20 cellular contexts compared by ENCODE assay signal in the genomic region with DNA sequence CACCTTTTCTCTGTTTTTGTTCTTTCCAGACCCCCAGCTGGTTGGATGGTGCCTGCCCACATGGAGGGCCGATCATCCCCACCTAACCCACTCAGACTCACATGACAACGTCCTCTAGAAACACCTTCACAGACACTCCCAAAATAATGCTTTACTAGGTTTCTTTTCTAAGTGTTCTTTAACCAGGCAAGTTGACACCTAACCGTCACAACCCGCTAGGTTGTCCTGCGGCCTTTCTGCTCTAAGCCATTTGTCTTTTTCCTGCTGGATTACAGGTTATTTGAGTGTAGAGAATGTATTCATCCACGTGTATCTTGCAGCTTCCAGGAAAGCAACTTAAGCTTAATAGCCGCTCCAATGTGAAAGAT. TPM values are rescaled to one million over a fixed set of nuclear protein-coding genes. Genes with fewer than 3 reads are reported as not detected.
DNase-seq lines count a peak whose midpoint lies in the region; ATAC-seq and TF ChIP-seq lines count a peak whose summit lies in the region.
"Had no signal": no experiment of that assay in that cellular context is flagged by ENCODE, and none has a peak within 500 bp of the region (broad histone marks: within the 10 kb centered on the region; RNA-seq: fewer than 3 reads in every experiment).

No MANE protein-coding gene starts in this region.

- H4K20me1 ChIP-seq in osteoblast (ENCODE audit: insufficient read depth, low read length) (no peaks in the 10 kb centered on the region), H9 (ENCODE audit: control insufficient read depth, insufficient read depth, insufficient read length) (no peaks in the 10 kb centered on the region)

- DNase-seq in Caco-2 (no peak), nephron progenitor cell (no peak), spleen (no peak), osteoblast (ENCODE audit: insufficient read length, low spot score, missing footprints) (no peak), H9 (no peak)
- DNase-seq: ACHN; DMS79; HFFc6; KG1; NCI-H1417 treated with DMSO at 0.1 percent for 48 hours; NCI-H187 treated with DMSO at 0.1 percent for 48 hours; NCI-H345; NCI-H524 treated with DMSO at 0.1 percent for 48 hours; NK-92 treated with Interleukin-12 subunit alpha and Interleukin-12 subunit beta, amount 100 ng/mL, for 24 hours; Right ventricle myocardium superior had no signal

- 90 to 97% (median 94%) methylated on average over 7 of the region's 7 CpGs for WGBS in spleen, 5 donors
- WGBS in H9 (ENCODE audit: extremely low coverage, insufficient read length, low lambda C conversion rate), result no CpG with 5 or more reads among the region's 7 CpGs

- no peak overlapping the region for H2BK120ac ChIP-seq in H9 (ENCODE audit: low read depth, low read length, poor library complexity, severe bottlenecking)

- H2AFZ ChIP-seq in osteoblast (ENCODE audit: low read length), result no peak overlapping the region
- H2AFZ ChIP-seq in H9 (ENCODE audit: low read length), result no peak overlapping the region

- no peak overlapping the region for H2BK5ac ChIP-seq in H9 (ENCODE audit: insufficient read length, low read length)

- H3K27ac ChIP-seq in spleen, result peak overlapping the region in 5 of 8 donors; percentile 63 to 79 (median 75)
- no peak overlapping the region for H3K27ac ChIP-seq in osteoblast (ENCODE audit: low read depth, low read length)
- H3K27ac ChIP-seq in H9 (ENCODE audit: insufficient read length, low read depth, low read length), result no peak overlapping the region
- H3K27ac ChIP-seq: C4-2B, SK-N-MC had no signal

- H3K27ac Mint-ChIP-seq in Caco-2 (ENCODE audit: unreplicated experiment) (peak overlapping the region; percentile 36), nephron progenitor cell (no peak overlapping the region), H9 (no peak overlapping the region)
- peak overlapping the region; percentile 38 for H3K27ac Mint-ChIP-seq in dendritic cell treated with granulocyte-macrophage colony-stimulating factor and Interleukin-4, amounts not matched to agents 40 ng/mL and 50 ng/mL, for 4 days
- H3K27ac Mint-ChIP-seq: HFFc6 had no signal

- no peak overlapping the region for H4K91ac ChIP-seq in H9 (ENCODE audit: insufficient read length, low read depth, low read length)

- H3K4me2 ChIP-seq in osteoblast (ENCODE audit: insufficient read depth, low read length) (no peak overlapping the region), H9 (ENCODE audit: insufficient read depth, insufficient read length, low read length) (no peak overlapping the region)

- no peak overlapping the region for H3K9ac ChIP-seq in H9 (ENCODE audit: extremely low read depth, insufficient read length, low read length)

- TF ChIP-seq CTCF in Caco-2 (IDR thresholded peaks at IDR 0.05; ENCODE audit: insufficient read depth in 1 of 2, low read depth in 1 of 2, low read length in 1 of 2, severe bottlenecking in 1 of 2, unreplicated experiment in 1 of 2), result no peak
- TF ChIP-seq CTCF in nephron progenitor cell (IDR thresholded peaks at IDR 0.05), result no peak
- TF ChIP-seq CTCF in spleen (IDR thresholded peaks at IDR 0.05 in 8 of 11, conservative IDR thresholded peaks at IDR 0.05 in 3 of 11), result no peak
- no peak for TF ChIP-seq CTCF in osteoblast (IDR thresholded peaks at IDR 0.05; ENCODE audit: extremely low read depth, low read depth, low read length)
- TF ChIP-seq CTCF in H9 (conservative IDR thresholded peaks at IDR 0.05), result no peak

- no peak overlapping the region for H2AK5ac ChIP-seq in H9 (ENCODE audit: insufficient read length, low read length)

- H3K9me3 ChIP-seq in Caco-2, result no peaks in the 10 kb centered on the region
- no peaks in the 10 kb centered on the region for H3K9me3 ChIP-seq in spleen
- H3K9me3 ChIP-seq in osteoblast (ENCODE audit: low read depth, low read length), result no peaks in the 10 kb centered on the region
- no peaks in the 10 kb centered on the region for H3K9me3 ChIP-seq in H9 (ENCODE audit: control insufficient read depth, low read depth, low read length)

- no TSS peak for BruUV-seq in Caco-2 (replicated peaks; lab: Mats Ljungman, UMichigan)

- H3K9me3 Mint-ChIP-seq in Caco-2 (ENCODE audit: unreplicated experiment) (no peaks in the 10 kb centered on the region), nephron progenitor cell (no peaks in the 10 kb centered on the region), H9 (no peaks in the 10 kb centered on the region; a peak in 1 of 5 replicates)
- H3K9me3 Mint-ChIP-seq in dendritic cell treated with granulocyte-macrophage colony-stimulating factor and Interleukin-4, amounts not matched to agents 40 ng/mL and 50 ng/mL, for 4 days, result no peaks in the 10 kb centered on the region
- H3K9me3 Mint-ChIP-seq: HFFc6 had no signal

- no peak overlapping the region for H3K4ac ChIP-seq in H9 (ENCODE audit: low read depth, low read length)

- peaks cover 8% of the 10 kb centered on the region for H3K36me3 Mint-ChIP-seq in Caco-2 (ENCODE audit: insufficient read depth, unreplicated experiment)
- peaks cover 74% of the 10 kb centered on the region for H3K36me3 Mint-ChIP-seq in dendritic cell treated with granulocyte-macrophage colony-stimulating factor and Interleukin-4, amounts not matched to agents 40 ng/mL and 50 ng/mL, for 4 days (ENCODE audit: low read depth)
- H3K36me3 Mint-ChIP-seq in nephron progenitor cell (ENCODE audit: low read depth), result peaks cover 11% of the 10 kb centered on the region
- no peaks in the 10 kb centered on the region; a peak in 1 of 7 replicates for H3K36me3 Mint-ChIP-seq in H9 (ENCODE audit: insufficient read depth in 1 of 3, low read depth in 3 of 3)

- no peak overlapping the region for H3T11ph ChIP-seq in H9 (ENCODE audit: low read length)

- intact Hi-C loops in Caco-2 (cut with micrococcal nuclease; ENCODE audit: unreplicated experiment), result no loop called here
- intact Hi-C loops in dendritic cell treated with granulocyte-macrophage colony-stimulating factor and Interleukin-4, amounts not matched to agents 40 ng/mL and 50 ng/mL, for 4 days (cut with micrococcal nuclease), result no loop called here
- intact Hi-C loops in spleen (cut with DNase I; ENCODE audit: low total_unique reads), result no loop called here

- H4K5ac ChIP-seq in H9 (ENCODE audit: insufficient read length, low read depth, low read length), result no peak overlapping the region

- no peak for TF ChIP-seq POLR2A in spleen (IDR thresholded peaks at IDR 0.05)

- H3K14ac ChIP-seq in H9 (ENCODE audit: insufficient read depth, low read length), result no peak overlapping the region

- H3K23ac ChIP-seq in H9 (ENCODE audit: insufficient read length, low read depth, low read length), result no peak overlapping the region

- no peak overlapping the region for H3K18ac ChIP-seq in H9 (ENCODE audit: insufficient read length, low read depth, low read length)

- no peak overlapping the region for H3K4me3 Mint-ChIP-seq in Caco-2 (ENCODE audit: unreplicated experiment)
- H3K4me3 Mint-ChIP-seq in dendritic cell treated with granulocyte-macrophage colony-stimulating factor and Interleukin-4, amounts not matched to agents 40 ng/mL and 50 ng/mL, for 4 days, result no peak overlapping the region
- peak overlapping the region; percentile 24 for H3K4me3 Mint-ChIP-seq in nephron progenitor cell
- no peak overlapping the region; a peak in 1 of 5 replicates for H3K4me3 Mint-ChIP-seq in H9
- H3K4me3 Mint-ChIP-seq: HFFc6 had no signal

- no peak overlapping the region for H3K4me3 ChIP-seq in Caco-2 (ENCODE audit: low read depth, low read length)
- no peak overlapping the region for H3K4me3 ChIP-seq in spleen
- H3K4me3 ChIP-seq in osteoblast (ENCODE audit: insufficient read depth, low read length), result no peak overlapping the region
- H3K4me3 ChIP-seq: SK-N-MC had no signal

- no peak overlapping the region for H2BK20ac ChIP-seq in H9 (ENCODE audit: low read depth, low read length, poor library complexity, severe bottlenecking)

- no peak overlapping the region for H2BK15ac ChIP-seq in H9 (ENCODE audit: low read depth, low read length)

- H3K4me1 Mint-ChIP-seq in Caco-2 (ENCODE audit: low read depth, unreplicated experiment) (peaks cover 7% of the 10 kb centered on the region), nephron progenitor cell (peaks cover 34% of the 10 kb centered on the region), H9 (peaks cover 0 to under 1% of the 10 kb centered on the region in 2 experiments; a peak in 1 of 4 replicates)
- H3K4me1 Mint-ChIP-seq in dendritic cell treated with granulocyte-macrophage colony-stimulating factor and Interleukin-4, amounts not matched to agents 40 ng/mL and 50 ng/mL, for 4 days (ENCODE audit: low read depth), result peaks cover 59% of the 10 kb centered on the region

- H4K8ac ChIP-seq in H9 (replicated peaks; ENCODE audit: insufficient read length, low read depth, low read length), result no peak overlapping the region

- H3K36me3 ChIP-seq in Caco-2 (ENCODE audit: control insufficient read depth, insufficient read depth, low read length), result no peaks in the 10 kb centered on the region
- no peaks in the 10 kb centered on the region for H3K36me3 ChIP-seq in spleen
- no peaks in the 10 kb centered on the region for H3K36me3 ChIP-seq in osteoblast (ENCODE audit: insufficient read depth, low read length)

- no peaks in the 10 kb centered on the region for H3K23me2 ChIP-seq in H9 (ENCODE audit: insufficient read length, low read depth, low read length, poor library complexity, severe bottlenecking)

- no peaks in the 10 kb centered on the region for H3K79me1 ChIP-seq in H9 (ENCODE audit: insufficient read depth, low read depth, low read length, poor library complexity, severe bottlenecking)

- no peaks in the 10 kb centered on the region for H3K27me3 Mint-ChIP-seq in Caco-2 (ENCODE audit: insufficient read depth, unreplicated experiment)
- H3K27me3 Mint-ChIP-seq in dendritic cell treated with granulocyte-macrophage colony-stimulating factor and Interleukin-4, amounts not matched to agents 40 ng/mL and 50 ng/mL, for 4 days, result no peaks in the 10 kb centered on the region
- peaks cover 3% of the 10 kb centered on the region for H3K27me3 Mint-ChIP-seq in nephron progenitor cell (ENCODE audit: low read depth, poor library complexity)
- no peaks in the 10 kb centered on the region for H3K27me3 Mint-ChIP-seq in H9 (ENCODE audit: low read depth)

- no peak overlapping the region for H2BK12ac ChIP-seq in H9 (ENCODE audit: insufficient read length, low read depth, low read length)

- no peaks in the 10 kb centered on the region for H3K4me1 ChIP-seq in Caco-2
- peaks cover 3 to 57% (median 17%) of the 10 kb centered on the region in 6 donors for H3K4me1 ChIP-seq in spleen
- H3K4me1 ChIP-seq in osteoblast (ENCODE audit: insufficient read depth, low read length), result no peaks in the 10 kb centered on the region
- no peaks in the 10 kb centered on the region for H3K4me1 ChIP-seq in H9 (ENCODE audit: insufficient read depth, low read length)

- H3K79me2 ChIP-seq in osteoblast (ENCODE audit: insufficient read depth, low read length), result no peaks in the 10 kb centered on the region
- no peaks in the 10 kb centered on the region for H3K79me2 ChIP-seq in H9 (ENCODE audit: insufficient read depth, low read length)

- no peak for ATAC-seq in HG03565 (IDR thresholded peaks at IDR 0.05; ENCODE audit: unreplicated experiment)

- H3K56ac ChIP-seq in H9 (ENCODE audit: insufficient read length, low read depth, low read length), result no peak overlapping the region

- CTCF ChIA-PET in Caco-2 (lab: Charles Lee), result no interaction called here

- H3K27me3 ChIP-seq in Caco-2 (replicated peaks; ENCODE audit: control insufficient read depth, insufficient read depth, low read length) (no peaks in the 10 kb centered on the region), spleen (replicated peaks in 1 of 7) (no peaks in the 10 kb centered on the region), osteoblast (ENCODE audit: insufficient read depth, low read length) (no peaks in the 10 kb centered on the region), H9 (ENCODE audit: insufficient read depth, low read length) (no peaks in the 10 kb centered on the region)

- POLR2A ChIA-PET in Caco-2 (lab: Charles Lee), result no interaction called here

RNA-seq across cellular contexts. Expression of a gene that starts 54.8 kb away (rescaled TPM):
- total RNA-seq in Caco-2 (2022) (16.5 and 18.8 TPM in 2 replicates), spleen (10 to 100 TPM; 20.0 to 52.0 (median 35.3) TPM), osteoblast (under 0.01 TPM in 1 of 2 replicates, not detected in the other), H9 (2021) (3.3 and 3.7 TPM in 2 replicates)
- polyA plus RNA-seq in spleen, result 1 to 10 TPM; 4.2 to 8.2 (median 4.6) TPM
- total RNA-seq: HFFc6, OCI-LY7 had no signal

Comparison
In these comparisons a context has a peak if more than half of its experiments do, and no peak if none do; other contexts are left out.
1. H3K27ac Mint-ChIP-seq: peak in Caco-2 (single experiment) and dendritic cell treated with granulocyte-macrophage colony-stimulating factor and Interleukin-4, amounts not matched to agents 40 ng/mL and 50 ng/mL, for 4 days (single experiment); none in nephron progenitor cell (single experiment) and H9 (0 of 3).
2. H3K27ac ChIP-seq: peak in spleen (5 of 8); none in osteoblast (single experiment) and H9 (single experiment).